10 cellular contexts compared by ENCODE assay signal in the genomic region with DNA sequence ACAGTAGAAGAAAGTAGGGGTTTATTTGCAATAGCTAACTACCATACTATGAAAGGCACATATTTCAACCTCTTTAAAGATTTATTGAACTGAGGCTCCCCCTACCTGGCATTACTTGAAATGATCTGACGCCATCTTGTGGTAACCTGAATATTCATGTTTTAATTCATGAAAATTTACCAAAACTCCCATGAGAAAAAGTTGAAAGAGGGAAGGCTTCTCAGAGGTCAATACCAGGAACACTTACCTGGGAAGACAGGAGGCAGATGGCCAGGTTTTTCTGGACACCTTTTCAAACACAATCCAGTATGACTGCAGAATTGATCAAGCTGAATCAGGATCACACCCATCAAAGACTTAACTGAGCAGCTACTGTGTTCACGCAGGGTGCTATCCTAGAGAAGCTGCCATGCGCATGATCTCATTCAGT. TPM values are rescaled to one million over a fixed set of nuclear protein-coding genes. Genes with fewer than 3 reads are reported as not detected.
DNase-seq lines count a peak whose midpoint lies in the region; ATAC-seq and TF ChIP-seq lines count a peak whose summit lies in the region.
"Had no signal": no experiment of that assay in that cellular context is flagged by ENCODE, and none has a peak within 500 bp of the region (broad histone marks: within the 10 kb centered on the region; RNA-seq: fewer than 3 reads in every experiment).

No MANE protein-coding gene starts in this region.

- no CpG with 5 or more reads among the region's 3 CpGs for WGBS in IMR-90 (ENCODE audit: extremely low coverage in 2 of 2, insufficient read length in 1 of 2), 2 experiments
- WGBS in trophoblast cell (ENCODE audit: extremely low coverage, insufficient coverage, insufficient read length), result no CpG with 5 or more reads among the region's 3 CpGs

- no peaks in the 10 kb centered on the region; the same call in 1 of the 2 replicates for H4K20me1 ChIP-seq in IMR-90 (ENCODE audit: insufficient read depth, low read length)

- H3K23ac ChIP-seq in IMR-90 (ENCODE audit: low read depth, low read length) (no peak overlapping the region), trophoblast cell (ENCODE audit: low read length) (no peak overlapping the region)

- no TSS peak for BruUV-seq in IMR-90 (replicated peaks; lab: Mats Ljungman, UMichigan)

- H3K4me1 ChIP-seq in IMR-90 (ENCODE audit: control insufficient read depth, insufficient read depth, low read length) (peaks cover 4% of the 10 kb centered on the region), Peyer's patch (peaks cover 0 to 6% (median 0%) of the 10 kb centered on the region in 4 donors), trophoblast cell (ENCODE audit: control insufficient read depth in 1 of 2, insufficient read depth in 2 of 2, low read length in 2 of 2) (no peaks in the 10 kb centered on the region)

- H2BK12ac ChIP-seq in trophoblast cell (ENCODE audit: low read length), result no peak overlapping the region

- TF ChIP-seq CTCF in IMR-90 (conservative IDR thresholded peaks at IDR 0.05; ENCODE audit: low read depth, low read length) (peak; percentile 98), Peyer's patch (IDR thresholded peaks at IDR 0.05) (peak in 5 of 6 experiments; percentile 50 to 89 (median 79))

- H3K79me2 ChIP-seq in trophoblast cell (ENCODE audit: control insufficient read depth, insufficient read depth, low read length, poor library complexity), result no peaks in the 10 kb centered on the region

- H2BK5ac ChIP-seq in IMR-90 (ENCODE audit: low read depth, low read length, poor library complexity, severe bottlenecking), result no peak overlapping the region
- H2BK5ac ChIP-seq in trophoblast cell (ENCODE audit: low read depth, low read length, poor library complexity), result no peak overlapping the region

- H3K56ac ChIP-seq in IMR-90 (ENCODE audit: extremely low read depth, insufficient read depth, low read length), result no peak overlapping the region

- H3K4me3 ChIP-seq in IMR-90 (ENCODE audit: insufficient read depth, low read depth, low read length) (no peak overlapping the region), Peyer's patch (no peak overlapping the region), trophoblast cell (ENCODE audit: low read depth, low read length) (no peak overlapping the region)

- H2BK120ac ChIP-seq in IMR-90 (ENCODE audit: low read depth, low read length), result no peak overlapping the region
- H2BK120ac ChIP-seq in trophoblast cell (ENCODE audit: insufficient read depth, low read length, poor library complexity), result no peak overlapping the region

- DNase-seq in Caki2 (ENCODE audit: low read depth) (peak; percentile 35), IMR-90 (peak; percentile 69), Peyer's patch (no peak), erythroblast (lab: John Stamatoyannopoulos, UW) (peak; percentile 71 to 78), trophoblast cell (peak; percentile 8 to 70)
- no peak for DNase-seq in stimulated activated CD4-positive, alpha-beta T cell treated with anti-CD3 and anti-CD28 coated beads, Interleukin-12 subunit alpha, Interleukin-12 subunit beta, amount 100 ng/mL, for 4 hours

- H3K4me2 ChIP-seq in IMR-90 (ENCODE audit: low read depth, low read length) (no peak overlapping the region), trophoblast cell (ENCODE audit: low read length) (no peak overlapping the region)

- H2AK5ac ChIP-seq in IMR-90 (ENCODE audit: low read depth, low read length) (peak overlapping the region; percentile 29; the same call in 1 of the 2 replicates), trophoblast cell (ENCODE audit: low read length) (no peak overlapping the region)

- H3K27ac ChIP-seq in IMR-90 (ENCODE audit: insufficient read depth, low read length), result no peak overlapping the region
- H3K27ac ChIP-seq in Peyer's patch, result no peak overlapping the region
- H3K27ac ChIP-seq in trophoblast cell (ENCODE audit: low read depth, low read length), result no peak overlapping the region

- H3K9me1 ChIP-seq in IMR-90 (ENCODE audit: insufficient read depth, low read length), result no peaks in the 10 kb centered on the region

- intact Hi-C loops in IMR-90 (cut with micrococcal nuclease), result loop anchor here (2.0 to 10.0 kb wide), 6 partner anchors 128 to 1621 kb away; no protein-coding TSS in a partner anchor

- CTCF ChIA-PET in IMR-90 (lab: Yijun Ruan, JAX), result interaction anchor here (0.6 to 1.4 kb wide), 9 partner anchors 9 to 1608 kb away, joined by 3 to 6 read pairs (median 4); no protein-coding TSS in a partner anchor

- no peak overlapping the region for H3K4me3 Mint-ChIP-seq in stimulated activated memory B cell treated with anti-CD40 and anti-IgM and Interleukin-4, amounts not matched to agents 10 μg/mL and 1 μg/mL and 100 μg/mL, for 72 hours

- H2AK9ac ChIP-seq in IMR-90 (replicated peaks; ENCODE audit: low read depth, low read length, poor library complexity), result no peak overlapping the region

- no peaks in the 10 kb centered on the region for H3K9me3 Mint-ChIP-seq in stimulated activated memory B cell treated with anti-CD40 and anti-IgM and Interleukin-4, amounts not matched to agents 10 μg/mL and 1 μg/mL and 100 μg/mL, for 72 hours

- TF ChIP-seq POLR2A in IMR-90 (IDR thresholded peaks at IDR 0.05; ENCODE audit: low read depth, low read length) (0 out of 2 replicates have a peak, but pooled peaks have one; percentile 26), Peyer's patch (IDR thresholded peaks at IDR 0.05) (no peak), erythroblast (IDR thresholded peaks at IDR 0.05; ENCODE audit: low read length) (no peak)

- no peaks in the 10 kb centered on the region for H3K36me3 ChIP-seq in IMR-90 (ENCODE audit: control insufficient read depth, insufficient read depth, low read length)
- no peaks in the 10 kb centered on the region for H3K36me3 ChIP-seq in Peyer's patch
- no peaks in the 10 kb centered on the region for H3K36me3 ChIP-seq in trophoblast cell (ENCODE audit: control insufficient read depth in 1 of 2, insufficient read depth in 2 of 2, low read length in 2 of 2)

- H3K79me1 ChIP-seq in IMR-90 (ENCODE audit: low read depth in 1 of 2, low read length in 2 of 2) (peaks cover 3 to 4% of the 10 kb centered on the region in 2 experiments; a peak in 2 of 4 replicates), trophoblast cell (ENCODE audit: low read length) (no peaks in the 10 kb centered on the region)

- no peaks in the 10 kb centered on the region for H3K4me1 Mint-ChIP-seq in stimulated activated memory B cell treated with anti-CD40 and anti-IgM and Interleukin-4, amounts not matched to agents 10 μg/mL and 1 μg/mL and 100 μg/mL, for 72 hours

- H3K9ac ChIP-seq in IMR-90 (ENCODE audit: low read depth, low read length) (no peak overlapping the region), trophoblast cell (ENCODE audit: low read length) (no peak overlapping the region)

- dilution Hi-C loops in IMR-90 (cut with HindIII; ENCODE audit: low sequenced_read_pairs, unreplicated experiment), result no loop called here

- H4K5ac ChIP-seq in IMR-90 (ENCODE audit: low read depth, low read length), result no peak overlapping the region

- H4K12ac ChIP-seq in trophoblast cell (ENCODE audit: low read depth, low read length), result no peak overlapping the region

- no peak overlapping the region for H2BK15ac ChIP-seq in IMR-90 (ENCODE audit: low read depth, low read length)

- H3K18ac ChIP-seq in IMR-90 (ENCODE audit: low read depth, low read length), result no peak overlapping the region
- H3K18ac ChIP-seq in trophoblast cell (ENCODE audit: low read length), result no peak overlapping the region

- in situ Hi-C loops in Caki2 (cut with HindIII; ENCODE audit: low pct_unique_long_range_greater_than_20kb, low sequenced_read_pairs) (no loop called here), IMR-90 (cut with MboI; ENCODE audit: low sequenced_read_pairs) (no loop called here)

- ATAC-seq in GM19397 (IDR thresholded peaks at IDR 0.05; ENCODE audit: unreplicated experiment) (peak; percentile 60), IMR-90 (ENCODE audit: low read depth) (peak; percentile 84)
- no peak for ATAC-seq in stimulated activated memory B cell treated with anti-CD40 and anti-IgM and Interleukin-4, amounts not matched to agents 10 μg/mL and 1 μg/mL and 100 μg/mL, for 72 hours

- peak overlapping the region; percentile 63; the same call in 1 of the 2 replicates for H3K4ac ChIP-seq in IMR-90 (ENCODE audit: low read depth, low read length)
- no peak overlapping the region for H3K4ac ChIP-seq in trophoblast cell (ENCODE audit: low read depth, low read length)

- no peaks in the 10 kb centered on the region for H3K27me3 Mint-ChIP-seq in stimulated activated memory B cell treated with anti-CD40 and anti-IgM and Interleukin-4, amounts not matched to agents 10 μg/mL and 1 μg/mL and 100 μg/mL, for 72 hours

- H3K27ac Mint-ChIP-seq in stimulated activated memory B cell treated with anti-CD40 and anti-IgM and Interleukin-4, amounts not matched to agents 10 μg/mL and 1 μg/mL and 100 μg/mL, for 72 hours, result no peak overlapping the region

- H3K9me3 ChIP-seq in IMR-90 (ENCODE audit: control insufficient read depth, insufficient read depth, low read length) (no peaks in the 10 kb centered on the region), Peyer's patch (no peaks in the 10 kb centered on the region), trophoblast cell (ENCODE audit: insufficient read depth, low read depth, low read length) (no peaks in the 10 kb centered on the region)

- H3K27me3 ChIP-seq in IMR-90 (ENCODE audit: control insufficient read depth, insufficient read depth, low read length) (no peaks in the 10 kb centered on the region), Peyer's patch (no peaks in the 10 kb centered on the region), trophoblast cell (ENCODE audit: insufficient read depth, low read length) (no peaks in the 10 kb centered on the region)

- H2AFZ ChIP-seq in IMR-90 (replicated peaks; ENCODE audit: low read length, poor library complexity), result no peak overlapping the region
- H2AFZ ChIP-seq in trophoblast cell (ENCODE audit: insufficient read depth, low read length, poor library complexity), result no peak overlapping the region

- H4K8ac ChIP-seq in IMR-90 (ENCODE audit: low read depth in 2 of 2, low read length in 2 of 2) (no peak overlapping the region), trophoblast cell (ENCODE audit: low read depth, low read length) (no peak overlapping the region)

- POLR2A ChIA-PET in IMR-90 (lab: Charles Lee; ENCODE audit: unreplicated experiment), result no interaction called here

- no peak overlapping the region for H4K91ac ChIP-seq in IMR-90 (ENCODE audit: insufficient read depth, low read depth, low read length)
- no peak overlapping the region for H4K91ac ChIP-seq in trophoblast cell (ENCODE audit: low read depth, low read length)

- no peak overlapping the region for H3K14ac ChIP-seq in IMR-90 (replicated peaks; ENCODE audit: low read depth, low read length)
- H3K14ac ChIP-seq in trophoblast cell (ENCODE audit: low read length), result no peak overlapping the region

- no peak overlapping the region; the same call in 1 of the 2 replicates for H2BK20ac ChIP-seq in IMR-90 (ENCODE audit: low read depth, low read length)

- TF ChIP-seq RAD21 in IMR-90 (IDR thresholded peaks at IDR 0.05; ENCODE audit: low read length), result peak; percentile 81

- H3K36me3 Mint-ChIP-seq in stimulated activated memory B cell treated with anti-CD40 and anti-IgM and Interleukin-4, amounts not matched to agents 10 μg/mL and 1 μg/mL and 100 μg/mL, for 72 hours, result no peaks in the 10 kb centered on the region

RNA-seq across cellular contexts. Expression of a gene that starts 9.4 kb away (rescaled TPM):
- 33.1 and 46.4 TPM in 2 replicates for total RNA-seq in Caki2 (2014; rRNA removed; shearing (Covaris generic); ENCODE audit: low replicate concordance)
- total RNA-seq in IMR-90 (2012; rRNA removed) (8.6 and 13.9 TPM in 2 replicates), Peyer's patch (100 to 1,000 TPM in 2 of 4 donors, 10 to 100 TPM in 2; 81.7 to 194 (median 104) TPM)
- 4.5 and 4.9 TPM in 2 replicates for polyA plus RNA-seq in IMR-90 (2012; rRNA removed)
- polyA plus RNA-seq in IMR-90 (2012; cell fraction: cytosol; rRNA removed), result 0.87 and 1.1 TPM in 2 replicates
- polyA plus RNA-seq in IMR-90 (2012; cell fraction: nucleus; rRNA removed; ENCODE audit: low replicate concordance), result 0.63 and 2.5 TPM in 2 replicates
- 2.7 and 2.9 TPM in 2 replicates for polyA plus RNA-seq in trophoblast cell (2013)

RNA-seq across cellular contexts. Expression of a gene that starts 47.0 kb away (rescaled TPM):
- total RNA-seq in Caki2 (2014; rRNA removed; shearing (Covaris generic); ENCODE audit: low replicate concordance), result not detected in 2 replicates
- total RNA-seq in IMR-90 (2012; rRNA removed) (not detected in 2 replicates), Peyer's patch (not detected)
- polyA plus RNA-seq in IMR-90 (2012; rRNA removed), result not detected in 2 replicates
- polyA plus RNA-seq in IMR-90 (2012; cell fraction: cytosol; rRNA removed), result not detected in 2 replicates
- polyA plus RNA-seq in IMR-90 (2012; cell fraction: nucleus; rRNA removed; ENCODE audit: low replicate concordance), result not detected in 2 replicates
- polyA plus RNA-seq in trophoblast cell (2013), result not detected in 2 replicates
- total RNA-seq: pulmonary artery endothelial cell; T-helper 1 cell treated with Interleukin-12 subunit alpha and Interleukin-12 subunit beta and Interleukin-4 antibody, amounts not matched to agents 30 ng/mL and 1 ng/mL, for 36 hours had no signal

Comparison
In these comparisons a context has a peak if more than half of its experiments do, and no peak if none do; other contexts are left out.
1. DNase-seq: peak in Caki2 (single experiment), IMR-90 (single experiment), erythroblast (2 of 2) and trophoblast cell (2 of 2); none in Peyer's patch (0 of 3) and stimulated activated CD4-positive, alpha-beta T cell treated with anti-CD3 and anti-CD28 coated beads, Interleukin-12 subunit alpha, Interleukin-12 subunit beta, amount 100 ng/mL, for 4 hours (single experiment).